In genomic region chr13:99600318-99600717, GRCh38 we compare ENCODE assay signal across 3 cellular contexts.
TF ChIP-seq lines count a peak whose summit lies in the region.

No MANE protein-coding gene starts in this region.

TF ChIP-seq in HCT116, 20 proteins besides CTCF, POLR2A, EP300 and RAD21:
- no peak for TF ChIP-seq JUND (IDR thresholded peaks at IDR 0.05)
- TF ChIP-seq EGR1 (IDR thresholded peaks at IDR 0.05; ENCODE audit: low read depth): no peak
- TF ChIP-seq CBX3 (IDR thresholded peaks at IDR 0.05; ENCODE audit: low read depth): no peak
- TF ChIP-seq ATF3 (IDR thresholded peaks at IDR 0.05): no peak
- TF ChIP-seq SRF (IDR thresholded peaks at IDR 0.05; ENCODE audit: low read depth): no peak
- TF ChIP-seq REST (IDR thresholded peaks at IDR 0.05; ENCODE audit: low read depth): no peak
- no peak for TF ChIP-seq SP1 (IDR thresholded peaks at IDR 0.05; ENCODE audit: low read depth)
- no peak for TF ChIP-seq FOSL1 (IDR thresholded peaks at IDR 0.05; ENCODE audit: low read depth)
- TF ChIP-seq ZBTB33 (IDR thresholded peaks at IDR 0.05; ENCODE audit: extremely low read depth, insufficient replicate concordance, low read length): no peak
- TF ChIP-seq ZFX (IDR thresholded peaks at IDR 0.05): no peak
- no peak for TF ChIP-seq MAX (IDR thresholded peaks at IDR 0.05)
- no peak for TF ChIP-seq EZH2phosphoT487 (IDR thresholded peaks at IDR 0.05; ENCODE audit: borderline replicate concordance)
- no peak for TF ChIP-seq ELF1 (IDR thresholded peaks at IDR 0.05; ENCODE audit: borderline replicate concordance, low read depth)
- TF ChIP-seq YY1 (IDR thresholded peaks at IDR 0.05; ENCODE audit: extremely low read depth, insufficient replicate concordance, low read depth, low read length): no peak
- TF ChIP-seq SIN3A (IDR thresholded peaks at IDR 0.05; ENCODE audit: low read depth): no peak

TF ChIP-seq in WTC11, 78 proteins besides CTCF, POLR2A, EP300 and RAD21:
- no peak for TF ChIP-seq ARID4B (CRISPR knock-in tag; IDR thresholded peaks at IDR 0.05; ENCODE audit: borderline replicate concordance)
- peak; percentile 17; the same call in 1 of the 2 replicates for TF ChIP-seq ETV6 (CRISPR knock-in tag; IDR thresholded peaks at IDR 0.05)
- no peak for TF ChIP-seq CREM (CRISPR knock-in tag; IDR thresholded peaks at IDR 0.05)
- TF ChIP-seq AFF4 (CRISPR knock-in tag; IDR thresholded peaks at IDR 0.05; ENCODE audit: borderline replicate concordance): no peak
- no peak for TF ChIP-seq NFE2L1 (CRISPR knock-in tag; IDR thresholded peaks at IDR 0.05)
- TF ChIP-seq GRHL2 (CRISPR knock-in tag; IDR thresholded peaks at IDR 0.05; ENCODE audit: insufficient replicate concordance, severe bottlenecking): no peak
- TF ChIP-seq USF2 (CRISPR knock-in tag; IDR thresholded peaks at IDR 0.05): no peak
- no peak for TF ChIP-seq NFATC4 (CRISPR knock-in tag; IDR thresholded peaks at IDR 0.05)

TF ChIP-seq in HepG2, 621 proteins besides CTCF, POLR2A, EP300 and RAD21:
- TF ChIP-seq SALL1 (CRISPR knock-in tag; IDR thresholded peaks at IDR 0.05): peak; percentile 39; the same call in 1 of the 2 replicates
- TF ChIP-seq ATF4 (CRISPR knock-in tag; IDR thresholded peaks at IDR 0.05): no peak
- no peak for TF ChIP-seq TOPORS (CRISPR knock-in tag; IDR thresholded peaks at IDR 0.05)
- 0 out of 2 replicates have a peak, but pooled peaks have one; percentile 25 for TF ChIP-seq ZFX (CRISPR knock-in tag; IDR thresholded peaks at IDR 0.05; ENCODE audit: low read depth)
- no peak for TF ChIP-seq MEF2D (CRISPR knock-in tag; IDR thresholded peaks at IDR 0.05)
- no peak for TF ChIP-seq NFKB2 (CRISPR knock-in tag; IDR thresholded peaks at IDR 0.05; ENCODE audit: borderline replicate concordance)
- TF ChIP-seq NR2F1 (CRISPR knock-in tag; IDR thresholded peaks at IDR 0.05): peak; percentile 18 to 47; a peak in 1 of 4 replicates
- peak in 1 of 2 experiments; percentile 54; a peak in 1 of 4 replicates for TF ChIP-seq HMGXB4 (CRISPR knock-in tag; IDR thresholded peaks at IDR 0.05; ENCODE audit: borderline replicate concordance in 1 of 2, low read depth in 1 of 2)
- no peak for TF ChIP-seq MZF1 (CRISPR knock-in tag; IDR thresholded peaks at IDR 0.05; ENCODE audit: borderline replicate concordance)
- TF ChIP-seq ERF (CRISPR knock-in tag; IDR thresholded peaks at IDR 0.05): peak; percentile 14; the same call in 1 of the 2 replicates
- no peak for TF ChIP-seq PLRG1 (conservative IDR thresholded peaks at IDR 0.05)
- TF ChIP-seq ARNT2 (CRISPR knock-in tag; IDR thresholded peaks at IDR 0.05; ENCODE audit: low read depth): no peak
- peak; percentile 23; the same call in 1 of the 2 replicates for TF ChIP-seq MIXL1 (CRISPR knock-in tag; IDR thresholded peaks at IDR 0.05)
- no peak for TF ChIP-seq ZNF24 (IDR thresholded peaks at IDR 0.05)
- TF ChIP-seq SMC3 (IDR thresholded peaks at IDR 0.05; ENCODE audit: low read length): peak; percentile 51; the same call in 1 of the 2 replicates
- peak; percentile 71 for TF ChIP-seq PITX1 (CRISPR knock-in tag; IDR thresholded peaks at IDR 0.05)
- peak; percentile 23 for TF ChIP-seq XRCC5 (optimal IDR thresholded peaks at IDR 0.05; ENCODE audit: low read length)
- no peak for TF ChIP-seq MAF1 (CRISPR knock-in tag; IDR thresholded peaks at IDR 0.05; ENCODE audit: borderline replicate concordance)
- no peak for TF ChIP-seq SAFB2 (CRISPR knock-in tag; IDR thresholded peaks at IDR 0.05; ENCODE audit: borderline replicate concordance, low read depth)
- no peak for TF ChIP-seq THAP9 (CRISPR knock-in tag; IDR thresholded peaks at IDR 0.05; ENCODE audit: borderline replicate concordance)
- no peak for TF ChIP-seq GRHL1 (CRISPR knock-in tag; conservative IDR thresholded peaks at IDR 0.05)
- TF ChIP-seq ZNF558 (CRISPR knock-in tag; IDR thresholded peaks at IDR 0.05; ENCODE audit: borderline replicate concordance): no peak
- TF ChIP-seq SOX6 (IDR thresholded peaks at IDR 0.05): no peak
- peak; percentile 25; the same call in 1 of the 2 replicates for TF ChIP-seq SOX6 (CRISPR knock-in tag; IDR thresholded peaks at IDR 0.05)
- TF ChIP-seq ZNF556 (CRISPR knock-in tag; IDR thresholded peaks at IDR 0.05; ENCODE audit: borderline replicate concordance): no peak
- no peak for TF ChIP-seq HCFC1 (IDR thresholded peaks at IDR 0.05; ENCODE audit: low read depth, low read length)
- TF ChIP-seq STAG1 (CRISPR knock-in tag; IDR thresholded peaks at IDR 0.05): peak; percentile 76
- no peak for TF ChIP-seq SP140L (CRISPR knock-in tag; IDR thresholded peaks at IDR 0.05; ENCODE audit: borderline replicate concordance)
- TF ChIP-seq NR2F6 (IDR thresholded peaks at IDR 0.05): peak; percentile 65; the same call in 1 of the 2 replicates
- peak; percentile 66 for TF ChIP-seq NR2F6 (CRISPR knock-in tag; IDR thresholded peaks at IDR 0.05)
